ENCODE assay signal across 26 cellular contexts in the genomic region with DNA sequence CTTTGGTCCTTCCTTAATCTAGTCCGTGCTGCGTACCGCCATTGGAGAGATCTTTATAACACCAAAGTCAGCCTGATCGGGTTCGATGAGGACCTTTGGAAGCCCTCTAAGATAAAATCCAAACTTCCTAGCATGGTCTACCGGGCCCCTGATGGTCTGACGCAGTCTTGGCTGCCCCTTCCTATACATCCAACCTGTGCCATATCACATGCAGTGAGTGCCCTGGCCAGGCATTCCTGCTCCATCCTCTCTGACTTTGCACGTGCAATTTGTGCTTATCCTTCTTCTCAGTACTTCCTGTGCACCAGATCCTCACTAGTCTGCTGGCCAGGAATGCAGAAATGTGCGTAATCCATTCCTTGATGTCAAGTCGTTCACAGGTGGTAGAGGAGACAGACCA. TPM values are rescaled to one million over a fixed set of nuclear protein-coding genes. Genes with fewer than 3 reads are reported as not detected.
A peak's percentile ranks its signal among the peaks of the same experiment; 100 is the strongest.
DNase-seq lines count a peak whose midpoint lies in the region; ATAC-seq lines count a peak whose summit lies in the region.
"Had no signal": no experiment of that assay in that cellular context is flagged by ENCODE, and none has a peak within 500 bp of the region (broad histone marks: within the 10 kb centered on the region; RNA-seq: fewer than 3 reads in every experiment).

No MANE protein-coding gene starts in this region.

- no peaks in the 10 kb centered on the region for H3K36me3 Mint-ChIP-seq in CD4-positive, CD25-positive, alpha-beta regulatory T cell
- peaks cover 49% of the 10 kb centered on the region for H3K36me3 Mint-ChIP-seq in stimulated activated memory B cell treated with anti-CD40 and anti-IgM and Interleukin-4, amounts not matched to agents 10 μg/mL and 1 μg/mL and 100 μg/mL, for 72 hours
- H3K36me3 Mint-ChIP-seq: CD4-positive, alpha-beta memory T cell; CD8-positive, alpha-beta memory T cell had no signal

- no peaks in the 10 kb centered on the region for H3K4me1 ChIP-seq in CD4-positive, CD25-positive, alpha-beta regulatory T cell (ENCODE audit: control insufficient read depth, insufficient read depth, low read length, poor library complexity, severe bottlenecking)
- H3K4me1 ChIP-seq in SJCRH30 = no peaks in the 10 kb centered on the region

- H3K27me3 Mint-ChIP-seq in CD4-positive, CD25-positive, alpha-beta regulatory T cell = peaks cover 4% of the 10 kb centered on the region
- no peaks in the 10 kb centered on the region for H3K27me3 Mint-ChIP-seq in stimulated activated memory B cell treated with anti-CD40 and anti-IgM and Interleukin-4, amounts not matched to agents 10 μg/mL and 1 μg/mL and 100 μg/mL, for 72 hours

- no peaks in the 10 kb centered on the region for H3K27me3 ChIP-seq in CD4-positive, CD25-positive, alpha-beta regulatory T cell (ENCODE audit: control insufficient read depth, insufficient read depth, low read length)
- peaks cover 6% of the 10 kb centered on the region; the same call in 1 of the 2 replicates for H3K27me3 ChIP-seq in SJCRH30
- H3K27me3 ChIP-seq: BLaER1 treated with 17β-estradiol and CSF1 and Interleukin-3, amounts not matched to agents 10 nM and 100 nM had no signal

- H3K27ac ChIP-seq in CD4-positive, CD25-positive, alpha-beta regulatory T cell (ENCODE audit: insufficient read depth, low read length, poor library complexity, severe bottlenecking) = no peak overlapping the region
- no peak overlapping the region for H3K27ac ChIP-seq in SJCRH30
- H3K27ac ChIP-seq: BLaER1 treated with 17β-estradiol and CSF1 and Interleukin-3, amounts not matched to agents 10 nM and 100 nM; C4-2B had no signal

- H3K4me1 Mint-ChIP-seq in CD4-positive, CD25-positive, alpha-beta regulatory T cell = peaks cover 0 to 9% (median 4%) of the 10 kb centered on the region in 4 donors
- H3K4me1 Mint-ChIP-seq in stimulated activated memory B cell treated with anti-CD40 and anti-IgM and Interleukin-4, amounts not matched to agents 10 μg/mL and 1 μg/mL and 100 μg/mL, for 72 hours = peaks cover 28% of the 10 kb centered on the region
- H3K4me1 Mint-ChIP-seq: CD4-positive, alpha-beta memory T cell; CD8-positive, alpha-beta memory T cell had no signal

- no peaks in the 10 kb centered on the region for H3K9me3 ChIP-seq in CD4-positive, CD25-positive, alpha-beta regulatory T cell (ENCODE audit: control insufficient read depth in 2 of 2, low read length in 2 of 2)
- H3K9me3 ChIP-seq in SJCRH30 (replicated peaks) = 0 out of 2 replicates have a peak, but pooled peaks cover 2% of the 10 kb centered on the region
- H3K9me3 ChIP-seq: BLaER1 treated with 17β-estradiol and CSF1 and Interleukin-3, amounts not matched to agents 10 nM and 100 nM had no signal

- no peak overlapping the region for H3K4me3 ChIP-seq in CD4-positive, CD25-positive, alpha-beta regulatory T cell (ENCODE audit: low read depth, low read length)
- no peak overlapping the region for H3K4me3 ChIP-seq in SJCRH30
- H3K4me3 ChIP-seq: BLaER1 treated with 17β-estradiol and CSF1 and Interleukin-3, amounts not matched to agents 10 nM and 100 nM; GM12878 had no signal

- no peaks in the 10 kb centered on the region for H3K36me3 ChIP-seq in CD4-positive, CD25-positive, alpha-beta regulatory T cell (ENCODE audit: control insufficient read depth, insufficient read depth, low read length)
- H3K36me3 ChIP-seq in SJCRH30 = no peaks in the 10 kb centered on the region
- H3K36me3 ChIP-seq: BLaER1 treated with 17β-estradiol and CSF1 and Interleukin-3, amounts not matched to agents 10 nM and 100 nM had no signal

- no peak for ATAC-seq in CD4-positive, CD25-positive, alpha-beta regulatory T cell (ENCODE audit: low read depth in 2 of 2)
- no peak for ATAC-seq in stimulated activated memory B cell treated with anti-CD40 and anti-IgM and Interleukin-4, amounts not matched to agents 10 μg/mL and 1 μg/mL and 100 μg/mL, for 72 hours
- no peak for ATAC-seq in GM19452 (IDR thresholded peaks at IDR 0.05; ENCODE audit: unreplicated experiment)
- ATAC-seq: GM12878 had no signal

- peak overlapping the region in 2 of 3 donors; percentile 18 to 58 for H3K27ac Mint-ChIP-seq in CD4-positive, CD25-positive, alpha-beta regulatory T cell
- peak overlapping the region; percentile 50 for H3K27ac Mint-ChIP-seq in stimulated activated memory B cell treated with anti-CD40 and anti-IgM and Interleukin-4, amounts not matched to agents 10 μg/mL and 1 μg/mL and 100 μg/mL, for 72 hours
- H3K27ac Mint-ChIP-seq: CD8-positive, alpha-beta memory T cell had no signal

- no peak overlapping the region for H3K4me3 Mint-ChIP-seq in CD4-positive, CD25-positive, alpha-beta regulatory T cell
- no peak overlapping the region for H3K4me3 Mint-ChIP-seq in stimulated activated memory B cell treated with anti-CD40 and anti-IgM and Interleukin-4, amounts not matched to agents 10 μg/mL and 1 μg/mL and 100 μg/mL, for 72 hours
- H3K4me3 Mint-ChIP-seq: CD4-positive, alpha-beta memory T cell; CD8-positive, alpha-beta memory T cell had no signal

- no peak for DNase-seq in CD4-positive, CD25-positive, alpha-beta regulatory T cell
- DNase-seq in ecto neural progenitor cell (ENCODE audit: low spot score) (peak; percentile 29), nucleus accumbens (lab: John Stamatoyannopoulos, UW) (no peak), SJCRH30 (no peak)
- no peak for DNase-seq in activated CD4-positive, alpha-beta T cell treated with anti-CD3 and anti-CD28 coated beads for 1 hour
- DNase-seq: 8988T; ACHN; CD4-positive, alpha-beta memory T cell; CD8-positive, alpha-beta memory T cell; COR-L47; DMS 273 treated with DMSO at 0.1 percent for 48 hours; DMS153; DMS53; DMS79; DND-41; EL; GDM1 had no signal

- H3K9me3 Mint-ChIP-seq in CD4-positive, CD25-positive, alpha-beta regulatory T cell = peaks cover 0 to 1% (median 0%) of the 10 kb centered on the region in 7 donors
- no peaks in the 10 kb centered on the region for H3K9me3 Mint-ChIP-seq in stimulated activated memory B cell treated with anti-CD40 and anti-IgM and Interleukin-4, amounts not matched to agents 10 μg/mL and 1 μg/mL and 100 μg/mL, for 72 hours
- H3K9me3 Mint-ChIP-seq: CD4-positive, alpha-beta memory T cell; CD8-positive, alpha-beta memory T cell had no signal

RNA-seq across cellular contexts. Expression of gene CFAP57, which starts 45.6 kb away (rescaled TPM):
- total RNA-seq in CD4-positive, CD25-positive, alpha-beta regulatory T cell = not detected
- under 1 TPM in 1 of 4 donors, not detected in 3; 0.13 TPM for polyA plus RNA-seq in CD4-positive, CD25-positive, alpha-beta regulatory T cell
- 0.04 TPM in 1 of 2 replicates, not detected in the other for total RNA-seq in SJCRH30 (2014; rRNA removed; shearing (Covaris generic))
- total RNA-seq: CD4-positive, alpha-beta memory T cell had no signal
- polyA plus RNA-seq: CD8-positive, alpha-beta memory T cell had no signal

RNA-seq across cellular contexts. Expression of gene EBNA1BP2, which starts 45.7 kb away (rescaled TPM):
- total RNA-seq in CD4-positive, CD25-positive, alpha-beta regulatory T cell = 17.4 TPM
- 10 to 100 TPM; 51.7 to 62.0 (median 54.1) TPM for polyA plus RNA-seq in CD4-positive, CD25-positive, alpha-beta regulatory T cell
- 95.8 and 97.2 TPM in 2 replicates for total RNA-seq in SJCRH30 (2014; rRNA removed; shearing (Covaris generic))

RNA-seq across cellular contexts. Expression of gene TMEM125, which starts 52.0 kb away (rescaled TPM):
- not detected for total RNA-seq in CD4-positive, CD25-positive, alpha-beta regulatory T cell
- polyA plus RNA-seq in CD4-positive, CD25-positive, alpha-beta regulatory T cell = not detected
- not detected in 2 replicates for total RNA-seq in SJCRH30 (2014; rRNA removed; shearing (Covaris generic))
- total RNA-seq: A673; CD4-positive, alpha-beta memory T cell; CD8-positive, alpha-beta memory T cell; Daoy; G401 had no signal
- polyA plus RNA-seq: AG04450; CD4-positive, alpha-beta memory T cell; CD8-positive, alpha-beta memory T cell; GM12878 had no signal
